9 cellular contexts compared by ENCODE assay signal in genomic region chr14:51219473-51220448, GRCh38. TPM values are rescaled to one million over a fixed set of nuclear protein-coding genes. Genes with fewer than 3 reads are reported as not detected.
A peak's percentile ranks its signal among the peaks of the same experiment; 100 is the strongest.
DNase-seq lines count a peak whose midpoint lies in the region; ATAC-seq, FAIRE-seq and TF ChIP-seq lines count a peak whose summit lies in the region.
"Had no signal": no experiment of that assay in that cellular context is flagged by ENCODE, and none has a peak within 500 bp of the region (broad histone marks: within the 10 kb centered on the region; RNA-seq: fewer than 3 reads in every experiment).

No MANE protein-coding gene starts in this region.

- WGBS in stomach, 5 donors, result 55 to 64% (median 63%) methylated on average over 7 of the region's 7 CpGs

- TF ChIP-seq CTCF in OCI-LY3 (IDR thresholded peaks at IDR 0.05; ENCODE audit: low read depth, low read length), result peak; percentile 83
- peak; percentile 71 for TF ChIP-seq CTCF in fibroblast of mammary gland (conservative IDR thresholded peaks at IDR 0.05; ENCODE audit: control insufficient read depth, insufficient read depth, low read depth, low read length)
- TF ChIP-seq CTCF in stomach (IDR thresholded peaks at IDR 0.05), result peak in 5 of 7 experiments; percentile 31 to 55 (median 46)

- TF ChIP-seq POLR2A in stomach (IDR thresholded peaks at IDR 0.05), result no peak

- no peak overlapping the region for H2AFZ ChIP-seq in OCI-LY3 (ENCODE audit: low read depth, low read length)

- no peak for TF ChIP-seq EP300 in stomach (IDR thresholded peaks at IDR 0.05)

- H3K9ac ChIP-seq in OCI-LY3 (ENCODE audit: low read length), result no peak overlapping the region

- no peaks in the 10 kb centered on the region for H4K20me1 ChIP-seq in OCI-LY3 (ENCODE audit: insufficient read depth, low read length)

- FAIRE-seq in GM18507 (lab: Jason Lieb, UNC), result peak; percentile 24

- H3K4me3 ChIP-seq in OCI-LY3 (ENCODE audit: low read length) (no peak overlapping the region), fibroblast of mammary gland (ENCODE audit: control insufficient read depth, low read depth, low read length) (no peak overlapping the region), stomach (no peak overlapping the region)

- H3K27me3 ChIP-seq in OCI-LY3 (ENCODE audit: low read depth, low read length), result no peaks in the 10 kb centered on the region
- H3K27me3 ChIP-seq in stomach, result no peaks in the 10 kb centered on the region

- H3K27ac ChIP-seq in OCI-LY3 (ENCODE audit: low read length) (no peak overlapping the region), stomach (no peak overlapping the region)
- H3K27ac ChIP-seq: epithelial cell of prostate had no signal

- no peaks in the 10 kb centered on the region for H3K4me1 ChIP-seq in OCI-LY3 (ENCODE audit: low read length)
- no peaks in the 10 kb centered on the region for H3K4me1 ChIP-seq in stomach

- in situ Hi-C loops in ACHN (cut with HindIII; ENCODE audit: low pct_ligation_motif_present, low pct_unique_long_range_greater_than_20kb, low sequenced_read_pairs), result no loop called here

- no peaks in the 10 kb centered on the region for H3K79me2 ChIP-seq in OCI-LY3 (ENCODE audit: low read length)

- DNase-seq in ACHN (peak; percentile 33), GM18507 (ENCODE audit: extremely low spot score, insufficient read length, low read depth) (no peak), fibroblast of mammary gland (ENCODE audit: low read depth) (peak; percentile 61), stomach (no peak)
- no peak for DNase-seq in activated CD4-positive, CD25-positive, alpha-beta regulatory T cell treated with anti-CD3 and anti-CD28 coated beads, Interleukin-2, amount 50 U/mL, for 72 hours

- ATAC-seq in HG02571 (IDR thresholded peaks at IDR 0.05; ENCODE audit: unreplicated experiment) (no peak), HG03469 (IDR thresholded peaks at IDR 0.05; ENCODE audit: unreplicated experiment) (no peak)

- no peaks in the 10 kb centered on the region for H3K9me3 ChIP-seq in OCI-LY3 (ENCODE audit: insufficient read depth, low read length)
- no peaks in the 10 kb centered on the region for H3K9me3 ChIP-seq in stomach

- no peak overlapping the region for H3K4me2 ChIP-seq in OCI-LY3 (ENCODE audit: low read length)

- H3K36me3 ChIP-seq in OCI-LY3 (replicated peaks; ENCODE audit: low read depth, low read length) (no peaks in the 10 kb centered on the region), stomach (no peaks in the 10 kb centered on the region)

- intact Hi-C loops in stomach (cut with DNase I; ENCODE audit: low total_unique reads), result no loop called here

RNA-seq across cellular contexts. Expression of gene TMX1, which starts 20.3 kb away (rescaled TPM):
- total RNA-seq in stomach, result 10 to 100 TPM in 3 of 5 donors, 1 to 10 TPM in 2; 2.0 to 45.5 (median 10.5) TPM
- 1 to 10 TPM; 4.9 to 7.9 (median 7.4) TPM for polyA plus RNA-seq in stomach

Comparison
In these comparisons a context has a peak if more than half of its experiments do, and no peak if none do; other contexts are left out.
1. DNase-seq: peak in ACHN (single experiment) and fibroblast of mammary gland (single experiment); none in GM18507 (single experiment), stomach (single experiment) and activated CD4-positive, CD25-positive, alpha-beta regulatory T cell treated with anti-CD3 and anti-CD28 coated beads, Interleukin-2, amount 50 U/mL, for 72 hours (single experiment).
2. Peak in every context shown above with its lines, with median percentiles within 50 percentile points of each other: CTCF ChIP-seq.